In the genomic region with DNA sequence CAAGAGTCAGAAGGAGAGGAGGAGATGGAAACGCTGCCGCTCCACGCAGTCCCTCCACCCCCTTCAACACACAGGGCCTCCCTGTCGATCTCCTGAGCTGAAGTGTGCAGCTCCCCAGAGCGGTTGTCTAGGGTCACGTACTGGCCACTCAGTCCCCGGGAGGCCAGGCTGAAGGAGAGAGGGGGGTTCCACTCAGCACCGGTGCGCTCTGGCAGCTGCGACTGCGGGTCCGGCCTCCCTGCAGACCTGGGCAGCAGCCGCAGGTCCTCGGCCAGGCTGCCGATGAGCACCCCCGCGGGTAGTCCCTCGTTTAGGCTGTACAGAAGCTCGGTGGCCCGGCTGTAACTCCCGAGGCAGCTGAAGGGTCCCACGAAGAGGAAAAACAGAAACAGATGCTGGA, we compare ENCODE assay signal across 11 cellular contexts. TPM values are rescaled to one million over a fixed set of nuclear protein-coding genes. Genes with fewer than 3 reads are reported as not detected.
DNase-seq lines count a peak whose midpoint lies in the region; ATAC-seq and TF ChIP-seq lines count a peak whose summit lies in the region.
"Had no signal": no experiment of that assay in that cellular context is flagged by ENCODE, and none has a peak within 500 bp of the region (broad histone marks: within the 10 kb centered on the region; RNA-seq: fewer than 3 reads in every experiment).

No MANE protein-coding gene starts in this region.

- H3K9ac ChIP-seq in SK-N-MC (ENCODE audit: insufficient read length) (no peak overlapping the region), endodermal cell (ENCODE audit: extremely low read depth, low read length, poor library complexity, severe bottlenecking) (no peak overlapping the region)

- H3K27ac ChIP-seq in SK-N-MC = no peak overlapping the region
- H3K27ac ChIP-seq in endodermal cell (ENCODE audit: low read depth, low read length) = no peak overlapping the region
- no peak overlapping the region for H3K27ac ChIP-seq in lower lobe of right lung
- no peak overlapping the region for H3K27ac ChIP-seq in stomach

- DNase-seq in SK-N-MC (ENCODE audit: low read depth, low spot score) (no peak), endodermal cell (peak; percentile 65), lower lobe of right lung (no peak), stomach (no peak), putamen (ENCODE audit: low spot score) (no peak), T-helper 9 cell (no peak)
- DNase-seq: activated CD4-positive, alpha-beta T cell treated with anti-CD3 and anti-CD28 coated beads for 1 hour; activated naive CD4-positive, alpha-beta T cell; NCI-H2081 treated with DMSO at 0.1 percent for 48 hours; stimulated activated CD8-positive, alpha-beta memory T cell treated with anti-CD3 and anti-CD28 coated beads, Interleukin-4, amount 100 ng/mL, for 48 hours had no signal

- no peaks in the 10 kb centered on the region for H3K36me3 Mint-ChIP-seq in endodermal cell (ENCODE audit: low read depth)

- H3K9me3 Mint-ChIP-seq in endodermal cell = no peaks in the 10 kb centered on the region

- ATAC-seq in lower lobe of right lung (peak; percentile 2 to 5), GM21381 (IDR thresholded peaks at IDR 0.05; ENCODE audit: unreplicated experiment) (no peak)

- H3K27ac Mint-ChIP-seq in endodermal cell = no peak overlapping the region

- H3K36me3 ChIP-seq in SK-N-MC (ENCODE audit: insufficient read depth, low read length) = peaks cover 16% of the 10 kb centered on the region; the same call in 1 of the 2 replicates
- H3K36me3 ChIP-seq in endodermal cell (ENCODE audit: control insufficient read depth, insufficient read depth, low read length) = no peaks in the 10 kb centered on the region
- H3K36me3 ChIP-seq in lower lobe of right lung = no peaks in the 10 kb centered on the region
- H3K36me3 ChIP-seq in stomach = no peaks in the 10 kb centered on the region

- H3K27me3 ChIP-seq in endodermal cell (ENCODE audit: control insufficient read depth, insufficient read depth, low read length, poor library complexity, severe bottlenecking) = peaks cover 27% of the 10 kb centered on the region
- peaks cover 25% of the 10 kb centered on the region for H3K27me3 ChIP-seq in lower lobe of right lung (ENCODE audit: low read depth)
- peaks cover 2 to 35% (median 17%) of the 10 kb centered on the region in 3 donors for H3K27me3 ChIP-seq in stomach

- intact Hi-C loops in lower lobe of right lung (cut with DNase I) (no loop called here), stomach (cut with DNase I; ENCODE audit: low total_unique reads) (no loop called here)

- H3K4me1 Mint-ChIP-seq in endodermal cell = peaks cover 12% of the 10 kb centered on the region

- TF ChIP-seq EP300 in stomach (IDR thresholded peaks at IDR 0.05) = no peak

- WGBS in endodermal cell (ENCODE audit: insufficient coverage in 1 of 2, insufficient read length in 1 of 2), 2 experiments = 0 to 12% methylated on average over 7 to 21 of the region's 22 CpGs
- WGBS in stomach, 5 donors = 3 to 14% (median 9%) methylated on average over 21 to 22 of the region's 22 CpGs

- H3K4me3 ChIP-seq in SK-N-MC (peak overlapping the region; percentile 97), endodermal cell (ENCODE audit: low read length) (peak overlapping the region; percentile 96), lower lobe of right lung (peak overlapping the region; percentile 51), stomach (peak overlapping the region; percentile 32 to 52 (median 44))

- H3K9me3 ChIP-seq in SK-N-MC (ENCODE audit: low read depth, low read length) (no peaks in the 10 kb centered on the region), endodermal cell (ENCODE audit: control insufficient read depth, low read length) (no peaks in the 10 kb centered on the region), lower lobe of right lung (no peaks in the 10 kb centered on the region), stomach (no peaks in the 10 kb centered on the region)

- H3K27me3 Mint-ChIP-seq in endodermal cell (ENCODE audit: insufficient read depth) = peaks cover 37% of the 10 kb centered on the region

- H3K4me3 Mint-ChIP-seq in endodermal cell = peak overlapping the region; percentile 77

- TF ChIP-seq CTCF in endodermal cell (conservative IDR thresholded peaks at IDR 0.05) (no peak), lower lobe of right lung (IDR thresholded peaks at IDR 0.05) (no peak), stomach (IDR thresholded peaks at IDR 0.05) (no peak)

- H3K4me1 ChIP-seq in endodermal cell (ENCODE audit: control insufficient read depth, insufficient read depth, low read length) (no peaks in the 10 kb centered on the region), lower lobe of right lung (no peaks in the 10 kb centered on the region), stomach (peaks cover 0 to 40% (median 34%) of the 10 kb centered on the region in 4 donors)

- TF ChIP-seq POLR2A in stomach (IDR thresholded peaks at IDR 0.05) = no peak

RNA-seq across cellular contexts. Expression of gene PCDH20, which starts 2.1 kb away (rescaled TPM):
- 1 to 10 TPM; 4.3 to 9.2 TPM for total RNA-seq in endodermal cell
- 1.7 TPM for polyA plus RNA-seq in endodermal cell (2013, experiment 1 of 2)
- 1.9 TPM for polyA plus RNA-seq in endodermal cell (2013, experiment 2 of 2)
- 5.7 TPM for total RNA-seq in lower lobe of right lung
- total RNA-seq in stomach = 10 to 100 TPM in 1 of 5 donors, 1 to 10 TPM in 2, under 1 TPM in 1, not detected in 1; 0.58 to 18.0 (median 4.1) TPM
- under 1 TPM in 2 of 3 donors, not detected in 1; 0.53 to 0.68 TPM for polyA plus RNA-seq in stomach

Comparison
In these comparisons a context has a peak if more than half of its experiments do, and no peak if none do; other contexts are left out.
1. H3K4me3 ChIP-seq: peak in every context shown above with its lines; median percentile 97 in SK-N-MC; 96 in endodermal cell; 51 in lower lobe of right lung; 44 in stomach.